Comparison of ENCODE assay signal across 13 cellular contexts in genomic region chr4:123744664-123745290, GRCh38.
DNase-seq lines count a peak whose midpoint lies in the region; ATAC-seq, FAIRE-seq and TF ChIP-seq lines count a peak whose summit lies in the region.
"Had no signal": no experiment of that assay in that cellular context is flagged by ENCODE, and none has a peak within 500 bp of the region (broad histone marks: within the 10 kb centered on the region; RNA-seq: fewer than 3 reads in every experiment).

No MANE protein-coding gene starts in this region.

- H3K4me1 ChIP-seq in endocrine pancreas (ENCODE audit: control insufficient read depth, insufficient read depth, low read length): no peaks in the 10 kb centered on the region
- H3K4me1 ChIP-seq in transverse colon: peaks cover 0 to 9% (median 5%) of the 10 kb centered on the region in 4 donors
- H3K4me1 ChIP-seq: A549 had no signal

- in situ Hi-C loops in transverse colon (cut with MboI; ENCODE audit: low pct_ligation_motif_present in 1 of 4, low pct_unique_long_range_greater_than_20kb in 1 of 4, low sequenced_read_pairs in 3 of 4): no loop called here

- no peak for TF ChIP-seq EP300 in transverse colon (IDR thresholded peaks at IDR 0.05; ENCODE audit: low read depth)

- H3K4me3 ChIP-seq in endocrine pancreas (ENCODE audit: control insufficient read depth, insufficient read depth, low read length) (peak overlapping the region; percentile 8), transverse colon (no peak overlapping the region)
- H3K4me3 ChIP-seq: A549 had no signal

- no peak for TF ChIP-seq CTCF in transverse colon (IDR thresholded peaks at IDR 0.05)

- intact Hi-C loops in transverse colon (cut with DNase I; ENCODE audit: low total_unique reads): no loop called here

- H3K9me3 ChIP-seq in endocrine pancreas (ENCODE audit: control insufficient read depth, low read length): no peaks in the 10 kb centered on the region
- H3K9me3 ChIP-seq in transverse colon: no peaks in the 10 kb centered on the region
- H3K9me3 ChIP-seq: A549 had no signal

- H3K36me3 ChIP-seq in endocrine pancreas (ENCODE audit: control insufficient read depth, insufficient read depth, low read length) (no peaks in the 10 kb centered on the region), transverse colon (no peaks in the 10 kb centered on the region)

- no peak for FAIRE-seq in HTR-8/SVneo (lab: Jason Lieb, UNC)
- FAIRE-seq: A549 had no signal

- no peak overlapping the region for H3K9ac ChIP-seq in endocrine pancreas (ENCODE audit: control insufficient read depth, insufficient read depth, low read length)

- DNase-seq in SIG-M5 treated with dmso at 0.1 percent for 504 hours (lab: John Stamatoyannopoulos, UW; ENCODE audit: unreplicated experiment) (peak; percentile 23), SIG-M5 (lab: John Stamatoyannopoulos, UW) (no peak), lung microvascular endothelial cell (ENCODE audit: low read depth in 2 of 2) (peak; percentile 0 to 84), transverse colon (no peak), NAMALWA (ENCODE audit: low spot score) (no peak), HTR-8/SVneo (ENCODE audit: insufficient read length, low spot score) (no peak)
- DNase-seq: NCI-H774; stimulated activated CD4-positive, alpha-beta T cell treated with anti-CD3 and anti-CD28 coated beads, Interleukin-4, amount 100 ng/mL, for 24 hours had no signal

- H3K27ac ChIP-seq in transverse colon: peak overlapping the region; percentile 18 to 62 (median 42)
- H3K27ac ChIP-seq: A549, epithelial cell of prostate had no signal

- H3K27me3 ChIP-seq in endocrine pancreas (ENCODE audit: control insufficient read depth, insufficient read depth, low read length) (no peaks in the 10 kb centered on the region), transverse colon (no peaks in the 10 kb centered on the region)

- no peak for ATAC-seq in GM19035 (IDR thresholded peaks at IDR 0.05; ENCODE audit: unreplicated experiment)
- ATAC-seq: A549; activated T-helper 17 cell treated with anti-CD3 and anti-CD28 coated beads, Interleukin-2, amount 50 U/mL, for 72 hours had no signal

- WGBS in transverse colon (ENCODE audit: low coverage in 1 of 2), 2 donors: 53 to 79% methylated on average over 3 to 8 of the region's 8 CpGs

- no peak for TF ChIP-seq POLR2A in transverse colon (IDR thresholded peaks at IDR 0.05)

Comparison
In these comparisons a context has a peak if more than half of its experiments do, and no peak if none do; other contexts are left out.
1. DNase-seq: peak in SIG-M5 treated with dmso at 0.1 percent for 504 hours (single experiment) and lung microvascular endothelial cell (2 of 2); none in SIG-M5 (single experiment), transverse colon (single experiment), NAMALWA (single experiment) and HTR-8/SVneo (single experiment).